In the genomic region with DNA sequence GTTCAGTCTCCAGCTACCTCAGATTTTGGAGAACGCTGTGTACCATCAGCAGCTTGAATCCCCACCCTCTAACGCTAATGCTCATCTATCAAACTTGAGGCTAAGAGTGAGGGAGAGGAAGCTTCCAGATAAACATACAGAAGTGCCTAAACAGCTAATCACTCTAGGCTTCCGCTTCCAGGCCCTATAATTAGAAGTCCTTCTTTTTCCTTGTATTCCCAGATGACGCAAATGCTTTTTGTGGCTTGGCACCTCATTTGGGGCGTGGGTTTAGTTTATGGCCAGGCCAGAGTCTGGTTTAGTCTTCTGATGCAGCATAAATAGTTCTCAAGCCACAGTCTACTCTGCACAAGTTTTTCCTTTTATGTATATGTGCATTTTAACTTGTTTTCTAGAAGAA, we compare ENCODE assay signal across 2 cellular contexts.
A peak's percentile ranks its signal among the peaks of the same experiment; 100 is the strongest.
TF ChIP-seq lines count a peak whose summit lies in the region.

No MANE protein-coding gene starts in this region.

TF ChIP-seq in liver, 16 proteins besides CTCF, POLR2A, EP300 and RAD21 (continued from another document):
- TF ChIP-seq, protein P1, sequence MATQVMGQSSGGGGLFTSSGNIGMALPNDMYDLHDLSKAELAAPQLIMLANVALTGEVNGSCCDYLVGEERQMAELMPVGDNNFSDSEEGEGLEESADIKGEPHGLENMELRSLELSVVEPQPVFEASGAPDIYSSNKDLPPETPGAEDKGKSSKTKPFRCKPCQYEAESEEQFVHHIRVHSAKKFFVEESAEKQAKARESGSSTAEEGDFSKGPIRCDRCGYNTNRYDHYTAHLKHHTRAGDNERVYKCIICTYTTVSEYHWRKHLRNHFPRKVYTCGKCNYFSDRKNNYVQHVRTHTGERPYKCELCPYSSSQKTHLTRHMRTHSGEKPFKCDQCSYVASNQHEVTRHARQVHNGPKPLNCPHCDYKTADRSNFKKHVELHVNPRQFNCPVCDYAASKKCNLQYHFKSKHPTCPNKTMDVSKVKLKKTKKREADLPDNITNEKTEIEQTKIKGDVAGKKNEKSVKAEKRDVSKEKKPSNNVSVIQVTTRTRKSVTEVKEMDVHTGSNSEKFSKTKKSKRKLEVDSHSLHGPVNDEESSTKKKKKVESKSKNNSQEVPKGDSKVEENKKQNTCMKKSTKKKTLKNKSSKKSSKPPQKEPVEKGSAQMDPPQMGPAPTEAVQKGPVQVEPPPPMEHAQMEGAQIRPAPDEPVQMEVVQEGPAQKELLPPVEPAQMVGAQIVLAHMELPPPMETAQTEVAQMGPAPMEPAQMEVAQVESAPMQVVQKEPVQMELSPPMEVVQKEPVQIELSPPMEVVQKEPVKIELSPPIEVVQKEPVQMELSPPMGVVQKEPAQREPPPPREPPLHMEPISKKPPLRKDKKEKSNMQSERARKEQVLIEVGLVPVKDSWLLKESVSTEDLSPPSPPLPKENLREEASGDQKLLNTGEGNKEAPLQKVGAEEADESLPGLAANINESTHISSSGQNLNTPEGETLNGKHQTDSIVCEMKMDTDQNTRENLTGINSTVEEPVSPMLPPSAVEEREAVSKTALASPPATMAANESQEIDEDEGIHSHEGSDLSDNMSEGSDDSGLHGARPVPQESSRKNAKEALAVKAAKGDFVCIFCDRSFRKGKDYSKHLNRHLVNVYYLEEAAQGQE (IDR thresholded peaks at IDR 0.05), result no peak
- no peak for TF ChIP-seq YY1 (IDR thresholded peaks at IDR 0.05)
- peak; percentile 63 for TF ChIP-seq SP1 (IDR thresholded peaks at IDR 0.05)
- no peak for TF ChIP-seq FOXA1 (IDR thresholded peaks at IDR 0.05)
- TF ChIP-seq, protein P2, sequence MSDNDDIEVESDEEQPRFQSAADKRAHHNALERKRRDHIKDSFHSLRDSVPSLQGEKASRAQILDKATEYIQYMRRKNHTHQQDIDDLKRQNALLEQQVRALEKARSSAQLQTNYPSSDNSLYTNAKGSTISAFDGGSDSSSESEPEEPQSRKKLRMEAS (IDR thresholded peaks at IDR 0.05), result peak; percentile 45
- TF ChIP-seq, protein P3, sequence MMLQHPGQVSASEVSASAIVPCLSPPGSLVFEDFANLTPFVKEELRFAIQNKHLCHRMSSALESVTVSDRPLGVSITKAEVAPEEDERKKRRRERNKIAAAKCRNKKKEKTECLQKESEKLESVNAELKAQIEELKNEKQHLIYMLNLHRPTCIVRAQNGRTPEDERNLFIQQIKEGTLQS (IDR thresholded peaks at IDR 0.05), result no peak
- no peak for TF ChIP-seq FOXA2 (IDR thresholded peaks at IDR 0.05)
- peak in 1 of 2 donors; percentile 26 for TF ChIP-seq JUND (IDR thresholded peaks at IDR 0.05)
- TF ChIP-seq, protein P4, sequence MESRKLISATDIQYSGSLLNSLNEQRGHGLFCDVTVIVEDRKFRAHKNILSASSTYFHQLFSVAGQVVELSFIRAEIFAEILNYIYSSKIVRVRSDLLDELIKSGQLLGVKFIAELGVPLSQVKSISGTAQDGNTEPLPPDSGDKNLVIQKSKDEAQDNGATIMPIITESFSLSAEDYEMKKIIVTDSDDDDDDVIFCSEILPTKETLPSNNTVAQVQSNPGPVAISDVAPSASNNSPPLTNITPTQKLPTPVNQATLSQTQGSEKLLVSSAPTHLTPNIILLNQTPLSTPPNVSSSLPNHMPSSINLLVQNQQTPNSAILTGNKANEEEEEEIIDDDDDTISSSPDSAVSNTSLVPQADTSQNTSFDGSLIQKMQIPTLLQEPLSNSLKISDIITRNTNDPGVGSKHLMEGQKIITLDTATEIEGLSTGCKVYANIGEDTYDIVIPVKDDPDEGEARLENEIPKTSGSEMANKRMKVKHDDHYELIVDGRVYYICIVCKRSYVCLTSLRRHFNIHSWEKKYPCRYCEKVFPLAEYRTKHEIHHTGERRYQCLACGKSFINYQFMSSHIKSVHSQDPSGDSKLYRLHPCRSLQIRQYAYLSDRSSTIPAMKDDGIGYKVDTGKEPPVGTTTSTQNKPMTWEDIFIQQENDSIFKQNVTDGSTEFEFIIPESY (IDR thresholded peaks at IDR 0.05), result no peak

TF ChIP-seq in HepG2, 621 proteins besides CTCF, POLR2A, EP300 and RAD21:
- TF ChIP-seq, protein P5, sequence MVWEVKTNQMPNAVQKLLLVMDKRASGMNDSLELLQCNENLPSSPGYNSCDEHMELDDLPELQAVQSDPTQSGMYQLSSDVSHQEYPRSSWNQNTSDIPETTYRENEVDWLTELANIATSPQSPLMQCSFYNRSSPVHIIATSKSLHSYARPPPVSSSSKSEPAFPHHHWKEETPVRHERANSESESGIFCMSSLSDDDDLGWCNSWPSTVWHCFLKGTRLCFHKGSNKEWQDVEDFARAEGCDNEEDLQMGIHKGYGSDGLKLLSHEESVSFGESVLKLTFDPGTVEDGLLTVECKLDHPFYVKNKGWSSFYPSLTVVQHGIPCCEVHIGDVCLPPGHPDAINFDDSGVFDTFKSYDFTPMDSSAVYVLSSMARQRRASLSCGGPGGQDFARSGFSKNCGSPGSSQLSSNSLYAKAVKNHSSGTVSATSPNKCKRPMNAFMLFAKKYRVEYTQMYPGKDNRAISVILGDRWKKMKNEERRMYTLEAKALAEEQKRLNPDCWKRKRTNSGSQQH (CRISPR knock-in tag; IDR thresholded peaks at IDR 0.05; ENCODE audit: low read depth), result no peak
- TF ChIP-seq HIVEP1 (CRISPR knock-in tag; IDR thresholded peaks at IDR 0.05) (no peak), ZNF484 (CRISPR knock-in tag; IDR thresholded peaks at IDR 0.05; ENCODE audit: borderline replicate concordance, low read depth) (no peak)
